In the genomic region with DNA sequence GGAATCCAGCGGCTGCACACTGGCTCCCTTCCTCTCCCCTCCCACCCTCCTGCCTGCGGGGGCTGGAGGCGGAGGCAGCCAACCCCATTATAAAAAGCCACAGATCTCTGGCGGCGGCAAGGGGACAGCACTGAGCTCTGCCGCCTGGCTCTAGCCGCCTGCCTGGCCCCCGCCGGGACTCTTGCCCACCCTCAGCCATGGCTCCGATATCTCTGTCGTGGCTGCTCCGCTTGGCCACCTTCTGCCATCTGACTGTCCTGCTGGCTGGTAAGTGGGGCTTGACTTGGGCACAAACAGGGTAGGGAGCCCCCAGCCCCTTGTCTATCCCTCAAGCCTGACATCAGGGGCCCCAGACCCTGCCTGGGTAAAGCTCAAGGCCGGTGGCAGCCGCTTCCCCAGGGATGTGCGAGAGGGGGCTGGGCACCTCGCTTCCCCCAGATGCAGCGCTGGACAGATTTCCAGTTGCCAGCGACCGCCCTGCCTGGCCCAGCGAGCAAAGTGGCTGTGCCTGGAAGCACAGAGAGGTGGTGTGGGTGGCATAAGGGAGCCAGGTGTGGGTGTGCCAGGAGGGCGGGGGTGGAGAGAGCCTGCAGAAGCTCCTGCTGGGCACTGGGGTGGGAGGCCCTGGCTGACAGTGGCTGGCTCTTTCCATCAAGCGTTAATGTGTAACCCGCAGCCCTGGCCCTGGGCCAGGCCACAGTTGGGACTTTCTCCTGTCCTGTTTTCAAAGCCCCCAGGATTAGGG, we compare ENCODE assay signal across 9 cellular contexts. TPM values are rescaled to one million over a fixed set of nuclear protein-coding genes. Genes with fewer than 3 reads are reported as not detected.
DNase-seq lines count a peak whose midpoint lies in the region; ATAC-seq and TF ChIP-seq lines count a peak whose summit lies in the region.
"Had no signal": no experiment of that assay in that cellular context is flagged by ENCODE, and none has a peak within 500 bp of the region (broad histone marks: within the 10 kb centered on the region; RNA-seq: fewer than 3 reads in every experiment).

A gene (plus strand): TSS at position 119 of the 745 bp plus-strand sequence. CDS start 79 bp downstream, at position 198.

- H3K4me3 Mint-ChIP-seq in activated T-helper 17 cell treated with anti-CD3 and anti-CD28 coated beads, Interleukin-2, amount 50 U/mL, for 72 hours: no peak within 1 kb of the TSS
- H3K4me3 Mint-ChIP-seq: naive B cell had no signal

- no peak within 1 kb of the TSS for H3K4me2 ChIP-seq in OCI-LY7 (ENCODE audit: low read length)

- peaks cover 4% of the 10 kb centered on the region for H3K4me1 Mint-ChIP-seq in activated T-helper 17 cell treated with anti-CD3 and anti-CD28 coated beads, Interleukin-2, amount 50 U/mL, for 72 hours

- BruUV-seq in OCI-LY7 (replicated peaks; lab: Mats Ljungman, UMichigan): no TSS peak

- peak within 1 kb of the TSS; percentile 27 for H3K4me3 ChIP-seq in brain microvascular endothelial cell (ENCODE audit: low read depth, low read length)
- H3K4me3 ChIP-seq in skeletal muscle tissue (ENCODE audit: low read length in 3 of 3): peak within 1 kb of the TSS; percentile 54 to 68 (median 64)
- no peak within 1 kb of the TSS for H3K4me3 ChIP-seq in OCI-LY7 (ENCODE audit: low read depth, low read length, poor library complexity, severe bottlenecking)

- H2AFZ ChIP-seq in OCI-LY7 (ENCODE audit: low read length): no peak within 1 kb of the TSS

- H3K27me3 ChIP-seq in brain microvascular endothelial cell (replicated peaks) (peaks cover 7% of the 10 kb centered on the region), skeletal muscle tissue (ENCODE audit: control insufficient read depth in 3 of 3, insufficient read depth in 3 of 3, low read length in 3 of 3) (peaks cover 7 to 15% (median 12%) of the 10 kb centered on the region in 3 donors)

- no peaks in the 10 kb centered on the region for H3K9me3 Mint-ChIP-seq in activated T-helper 17 cell treated with anti-CD3 and anti-CD28 coated beads, Interleukin-2, amount 50 U/mL, for 72 hours
- H3K9me3 Mint-ChIP-seq: naive B cell had no signal

- no peaks in the 10 kb centered on the region for H3K79me2 ChIP-seq in OCI-LY7 (ENCODE audit: insufficient read depth, low read depth, low read length)

- in situ Hi-C loops in brain microvascular endothelial cell (cut with HindIII; ENCODE audit: low pct_ligation_motif_present, low sequenced_read_pairs): no loop called here

- ATAC-seq in activated T-helper 17 cell treated with anti-CD3 and anti-CD28 coated beads, Interleukin-2, amount 50 U/mL, for 72 hours (replicated peaks): no peak
- no peak for ATAC-seq in activated CD4-positive, CD25-positive, alpha-beta regulatory T cell treated with anti-CD3 and anti-CD28 coated beads, Interleukin-2, amount 50 U/mL, for 24 hours

- peak within 1 kb of the TSS; percentile 69 to 76 (median 74) for H3K9ac ChIP-seq in skeletal muscle tissue (ENCODE audit: low read depth in 1 of 3, low read length in 3 of 3)

- peaks cover 0 to 14% (median 6%) of the 10 kb centered on the region in 3 donors for H3K4me1 ChIP-seq in skeletal muscle tissue (ENCODE audit: control insufficient read depth in 3 of 3, insufficient read depth in 3 of 3, low read length in 3 of 3)
- peaks cover 3% of the 10 kb centered on the region for H3K4me1 ChIP-seq in OCI-LY7 (ENCODE audit: insufficient read depth, low read length, poor library complexity, severe bottlenecking)

- intact Hi-C loops in OCI-LY7 (cut with micrococcal nuclease; ENCODE audit: unreplicated experiment): no loop called here

- TF ChIP-seq CTCF in brain microvascular endothelial cell (IDR thresholded peaks at IDR 0.05; ENCODE audit: low read depth, low read length, missing control alignments) (peak; percentile 22), GM10266 (IDR thresholded peaks at IDR 0.05; ENCODE audit: control insufficient read depth, insufficient read depth, low read depth, missing control alignments) (no peak), OCI-LY7 (conservative IDR thresholded peaks at IDR 0.05; ENCODE audit: low read length) (no peak)

- H3K27me3 Mint-ChIP-seq in activated T-helper 17 cell treated with anti-CD3 and anti-CD28 coated beads, Interleukin-2, amount 50 U/mL, for 72 hours: peaks cover 7% of the 10 kb centered on the region

- DNase-seq in HK-2 (ENCODE audit: unreplicated experiment) (peak; percentile 74), brain microvascular endothelial cell (peak; percentile 28), inferior parietal cortex (ENCODE audit: extremely low spot score) (peak; percentile 63), GM10266 (ENCODE audit: extremely low spot score) (no peak), OCI-LY7 (ENCODE audit: low spot score) (no peak)
- DNase-seq: naive B cell had no signal

- H3K36me3 ChIP-seq in brain microvascular endothelial cell (replicated peaks) (no peaks in the 10 kb centered on the region), skeletal muscle tissue (ENCODE audit: control insufficient read depth in 3 of 3, insufficient read depth in 3 of 3, low read length in 3 of 3) (no peaks in the 10 kb centered on the region), OCI-LY7 (ENCODE audit: insufficient read depth, low read length) (no peaks in the 10 kb centered on the region)

- no peaks in the 10 kb centered on the region for H3K36me3 Mint-ChIP-seq in activated T-helper 17 cell treated with anti-CD3 and anti-CD28 coated beads, Interleukin-2, amount 50 U/mL, for 72 hours (ENCODE audit: low read depth)
- H3K36me3 Mint-ChIP-seq: naive B cell had no signal

- POLR2A ChIA-PET in OCI-LY7 (lab: Charles Lee): no interaction called here

- no peak within 1 kb of the TSS for H3K27ac Mint-ChIP-seq in activated T-helper 17 cell treated with anti-CD3 and anti-CD28 coated beads, Interleukin-2, amount 50 U/mL, for 72 hours

- H3K9me2 ChIP-seq in OCI-LY7 (ENCODE audit: insufficient read depth, low read length): no peaks in the 10 kb centered on the region

- H4K20me1 ChIP-seq in OCI-LY7 (ENCODE audit: insufficient read depth, low read length): no peaks in the 10 kb centered on the region

- H3K9me3 ChIP-seq in skeletal muscle tissue (ENCODE audit: control insufficient read depth in 3 of 3, low read length in 3 of 3): no peaks in the 10 kb centered on the region
- H3K9me3 ChIP-seq in OCI-LY7 (ENCODE audit: low read length): no peaks in the 10 kb centered on the region

- H3K27ac ChIP-seq in brain microvascular endothelial cell: no peak within 1 kb of the TSS
- H3K27ac ChIP-seq in skeletal muscle tissue (ENCODE audit: low read depth, low read length): peak within 1 kb of the TSS; percentile 71
- H3K27ac ChIP-seq in OCI-LY7 (ENCODE audit: low read depth, low read length, poor library complexity, severe bottlenecking): no peak within 1 kb of the TSS

- CTCF ChIA-PET in OCI-LY7 (lab: Charles Lee; ENCODE audit: unreplicated experiment): no interaction called here

RNA-seq across cellular contexts. Expression of the gene that starts here (rescaled TPM):
- 0.52 TPM for total RNA-seq in skeletal muscle tissue
- not detected for total RNA-seq in activated T-helper 17 cell treated with anti-CD3 and anti-CD28 coated beads, Interleukin-2, amount 50 U/mL, for 72 hours
- not detected in 2 replicates for total RNA-seq in OCI-LY7 (2014; rRNA removed; shearing (Covaris generic))
- total RNA-seq in OCI-LY7 (2022): not detected in 2 replicates

Comparison
In these comparisons a context has a peak if more than half of its experiments do, and no peak if none do; other contexts are left out.
1. DNase-seq: peak in HK-2 (single experiment), brain microvascular endothelial cell (single experiment) and inferior parietal cortex (single experiment); none in GM10266 (single experiment) and OCI-LY7 (single experiment).